Comparison of ENCODE assay signal across 8 cellular contexts in the genomic region with DNA sequence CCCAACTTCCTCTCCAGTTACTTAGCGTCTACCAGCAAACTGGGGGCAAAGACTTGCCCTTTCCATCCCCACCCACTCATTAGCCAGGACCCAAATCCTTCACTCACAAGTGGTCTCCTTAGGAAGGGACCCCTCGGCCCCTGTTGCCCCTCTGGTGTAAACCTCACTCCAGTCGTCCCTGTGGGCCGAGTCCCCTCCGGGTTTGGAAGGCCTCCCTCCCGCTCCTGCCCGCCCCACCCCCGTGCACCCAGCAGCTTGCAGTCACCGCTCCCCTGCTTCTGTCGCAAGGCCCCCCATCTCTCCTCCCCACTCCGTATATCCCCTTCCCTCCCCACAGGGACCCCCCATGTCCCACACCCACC. TPM values are rescaled to one million over a fixed set of nuclear protein-coding genes. Genes with fewer than 3 reads are reported as not detected.
A peak's percentile ranks its signal among the peaks of the same experiment; 100 is the strongest.
DNase-seq lines count a peak whose midpoint lies in the region; ATAC-seq and TF ChIP-seq lines count a peak whose summit lies in the region.

No MANE protein-coding gene starts in this region.

- H4K12ac ChIP-seq in trophoblast cell (ENCODE audit: low read depth, low read length) = no peak overlapping the region

- H3K14ac ChIP-seq in trophoblast cell (ENCODE audit: low read length) = no peak overlapping the region

- peak overlapping the region; percentile 20 for H4K8ac ChIP-seq in trophoblast cell (ENCODE audit: low read depth, low read length)

- peaks cover 29% of the 10 kb centered on the region for H3K27me3 ChIP-seq in DOHH2 (ENCODE audit: control insufficient read depth, low read length)
- H3K27me3 ChIP-seq in Panc1 (ENCODE audit: control insufficient read depth, insufficient read depth, low read length) = no peaks in the 10 kb centered on the region
- H3K27me3 ChIP-seq in esophagus (ENCODE audit: control insufficient read depth in 1 of 2, insufficient read depth in 2 of 2, low read length in 2 of 2) = no peaks in the 10 kb centered on the region
- H3K27me3 ChIP-seq in trophoblast cell (ENCODE audit: insufficient read depth, low read length) = no peaks in the 10 kb centered on the region

- H2BK120ac ChIP-seq in trophoblast cell (ENCODE audit: insufficient read depth, low read length, poor library complexity) = no peak overlapping the region

- BruUV-seq in Panc1 (replicated peaks; lab: Mats Ljungman, UMichigan) = no TSS peak

- peak overlapping the region; percentile 22 for H3K18ac ChIP-seq in trophoblast cell (ENCODE audit: low read length)

- in situ Hi-C loops in Panc1 (cut with HindIII; ENCODE audit: low pct_unique_long_range_greater_than_20kb, low sequenced_read_pairs) = no loop called here

- no peak overlapping the region for H4K91ac ChIP-seq in trophoblast cell (ENCODE audit: low read depth, low read length)

- peak overlapping the region; percentile 13 for H3K4ac ChIP-seq in trophoblast cell (ENCODE audit: low read depth, low read length)

- intact Hi-C loops in Panc1 (cut with micrococcal nuclease; ENCODE audit: unreplicated experiment) = no loop called here

- POLR2A ChIA-PET in Panc1 (lab: Charles Lee) = no interaction called here
- POLR2A ChIA-PET in HEK293T (lab: Yijun Ruan, JAX) = no interaction called here

- H3K79me1 ChIP-seq in trophoblast cell (ENCODE audit: low read length) = peaks cover 11% of the 10 kb centered on the region

- H3K36me3 ChIP-seq in DOHH2 (ENCODE audit: control insufficient read depth, low read length) (peaks cover 28% of the 10 kb centered on the region), Panc1 (ENCODE audit: control insufficient read depth, insufficient read depth, low read length) (no peaks in the 10 kb centered on the region; the same call in 1 of the 2 replicates), esophagus (ENCODE audit: control insufficient read depth in 2 of 2, insufficient read depth in 2 of 2, low read length in 1 of 2) (peaks cover 0 to 8% of the 10 kb centered on the region in 2 donors), trophoblast cell (ENCODE audit: control insufficient read depth in 1 of 2, insufficient read depth in 2 of 2, low read length in 2 of 2) (peaks cover 0 to 2% of the 10 kb centered on the region in 2 experiments)

- peak overlapping the region; percentile 50 for H2AK5ac ChIP-seq in trophoblast cell (ENCODE audit: low read length)

- no peaks in the 10 kb centered on the region for H3K9me2 ChIP-seq in DOHH2 (replicated peaks; ENCODE audit: control insufficient read depth, low read length)

- no peak overlapping the region for H2BK5ac ChIP-seq in trophoblast cell (ENCODE audit: low read depth, low read length, poor library complexity)

- ATAC-seq in Panc1 = no peak

- no peaks in the 10 kb centered on the region for H3K9me3 ChIP-seq in DOHH2 (ENCODE audit: control insufficient read depth, insufficient read depth, low read length)
- no peaks in the 10 kb centered on the region for H3K9me3 ChIP-seq in Panc1 (ENCODE audit: control insufficient read depth, insufficient read depth, low read depth, low read length)
- no peaks in the 10 kb centered on the region for H3K9me3 ChIP-seq in esophagus (ENCODE audit: control insufficient read depth in 2 of 2, insufficient read depth in 1 of 2, low read depth in 1 of 2, low read length in 1 of 2)
- no peaks in the 10 kb centered on the region for H3K9me3 ChIP-seq in trophoblast cell (ENCODE audit: insufficient read depth, low read depth, low read length)

- peak overlapping the region; percentile 94 for H3K4me3 ChIP-seq in DOHH2 (ENCODE audit: low read length)
- peak overlapping the region; percentile 75 to 87 for H3K4me3 ChIP-seq in Panc1 (ENCODE audit: low read depth in 2 of 2, low read length in 2 of 2)
- peak overlapping the region; percentile 86 to 95 for H3K4me3 ChIP-seq in esophagus (ENCODE audit: low read depth in 1 of 2, low read length in 2 of 2)
- peak overlapping the region; percentile 90 for H3K4me3 ChIP-seq in trophoblast cell (ENCODE audit: low read depth, low read length)

- no peak overlapping the region for H3K23ac ChIP-seq in trophoblast cell (ENCODE audit: low read length)

- H3K4me2 ChIP-seq in DOHH2 (ENCODE audit: low read length) (peak overlapping the region; percentile 80), trophoblast cell (ENCODE audit: low read length) (peak overlapping the region; percentile 85)

- H2AFZ ChIP-seq in trophoblast cell (ENCODE audit: insufficient read depth, low read length, poor library complexity) = no peak overlapping the region

- TF ChIP-seq CTCF in DOHH2 (IDR thresholded peaks at IDR 0.05; ENCODE audit: low read depth, low read length, poor library complexity, severe bottlenecking) (no peak), Panc1 (IDR thresholded peaks at IDR 0.05) (no peak)

- peak overlapping the region; percentile 13 for H3K27ac ChIP-seq in DOHH2 (ENCODE audit: low read depth, low read length)
- peak overlapping the region; percentile 92 for H3K27ac ChIP-seq in Panc1 (ENCODE audit: low read length)
- peak overlapping the region in 1 of 2 donors; percentile 27 for H3K27ac ChIP-seq in esophagus (ENCODE audit: low read depth in 2 of 2, low read length in 1 of 2)
- no peak overlapping the region for H3K27ac ChIP-seq in trophoblast cell (ENCODE audit: low read depth, low read length)

- CTCF ChIA-PET in Panc1 (lab: Charles Lee) (no interaction called here), HEK293T (lab: Yijun Ruan, JAX) (no interaction called here)

- H3K4me1 ChIP-seq in DOHH2 (ENCODE audit: control insufficient read depth, low read length) = peaks cover 32% of the 10 kb centered on the region
- peaks cover 41% of the 10 kb centered on the region for H3K4me1 ChIP-seq in Panc1 (ENCODE audit: control insufficient read depth, insufficient read depth, low read length)
- peaks cover 7 to 28% of the 10 kb centered on the region in 2 donors for H3K4me1 ChIP-seq in esophagus (ENCODE audit: control insufficient read depth in 2 of 2, insufficient read depth in 2 of 2, low read length in 1 of 2)
- peaks cover 23 to 31% of the 10 kb centered on the region in 2 experiments for H3K4me1 ChIP-seq in trophoblast cell (ENCODE audit: control insufficient read depth in 1 of 2, insufficient read depth in 2 of 2, low read length in 2 of 2)

- peaks cover 8% of the 10 kb centered on the region for H3F3A ChIP-seq in DOHH2 (ENCODE audit: control insufficient read depth, insufficient read depth)

- peaks cover 57% of the 10 kb centered on the region for H3K79me2 ChIP-seq in DOHH2 (ENCODE audit: control insufficient read depth, low read length)
- H3K79me2 ChIP-seq in trophoblast cell (ENCODE audit: control insufficient read depth, insufficient read depth, low read length, poor library complexity) = peaks cover 2% of the 10 kb centered on the region

- H2BK12ac ChIP-seq in trophoblast cell (ENCODE audit: low read length) = no peak overlapping the region

- peaks cover 20% of the 10 kb centered on the region; the same call in 1 of the 2 replicates for H4K20me1 ChIP-seq in DOHH2 (ENCODE audit: control insufficient read depth, insufficient read depth, low read depth, low read length)

- 12 to 17% methylated on average over 11 of the region's 11 CpGs for WGBS in esophagus, 2 donors
- WGBS in trophoblast cell (ENCODE audit: extremely low coverage, insufficient coverage, insufficient read length) = no CpG with 5 or more reads among the region's 11 CpGs

- DNase-seq in Panc1 (ENCODE audit: low read depth, low spot score) = no peak
- DNase-seq in trophoblast cell = no peak
- DNase-seq in HEK293T (ENCODE audit: extremely low spot score) = no peak
- no peak for DNase-seq in effector CD8-positive, alpha-beta T cell (lab: John Stamatoyannopoulos, UW)
- DNase-seq in NCI-H1436 (lab: John Stamatoyannopoulos, UW) = no peak
- DNase-seq in kidney glomerular epithelial cell (lab: John Stamatoyannopoulos, UW) = no peak

- H3K9ac ChIP-seq in trophoblast cell (ENCODE audit: low read length) = no peak overlapping the region

TF ChIP-seq in HEK293T, 16 proteins besides CTCF, POLR2A, EP300 and RAD21:
- no peak for TF ChIP-seq FOXM1 (IDR thresholded peaks at IDR 0.05; ENCODE audit: borderline replicate concordance)
- no peak for TF ChIP-seq ELF4 (IDR thresholded peaks at IDR 0.05)
- TF ChIP-seq CTBP1 (IDR thresholded peaks at IDR 0.05; ENCODE audit: borderline replicate concordance) = no peak
- no peak for TF ChIP-seq ARNT (IDR thresholded peaks at IDR 0.05)
- TF ChIP-seq TARDBP (IDR thresholded peaks at IDR 0.05) = no peak
- no peak for TF ChIP-seq BHLHE40 (IDR thresholded peaks at IDR 0.05; ENCODE audit: borderline replicate concordance)

RNA-seq across cellular contexts. Expression of gene EFHD2, which starts 1.2 kb away (rescaled TPM):
- total RNA-seq in Panc1 (2021; ENCODE audit: unreplicated experiment) = 90.8 TPM
- polyA plus RNA-seq in Panc1 (2012; ENCODE audit: insufficient read length) = 96.2 TPM
- 10 to 100 TPM; 32.5 to 38.0 TPM for polyA plus RNA-seq in esophagus
- 29.1 and 29.8 TPM in 2 replicates for polyA plus RNA-seq in trophoblast cell (2013)

RNA-seq across cellular contexts. Expression of gene CTRC, which starts 27.4 kb away (rescaled TPM):
- 1.1 TPM for total RNA-seq in Panc1 (2021; ENCODE audit: unreplicated experiment)
- polyA plus RNA-seq in Panc1 (2012; ENCODE audit: insufficient read length) = not detected
- polyA plus RNA-seq in esophagus = under 1 TPM; 0.16 to 0.53 TPM
- 0.14 and 0.15 TPM in 2 replicates for polyA plus RNA-seq in trophoblast cell (2013)

RNA-seq across cellular contexts. Expression of gene CELA2A, which starts 45.7 kb away (rescaled TPM):
- total RNA-seq in Panc1 (2021; ENCODE audit: unreplicated experiment) = 0.72 TPM
- polyA plus RNA-seq in Panc1 (2012; ENCODE audit: insufficient read length) = not detected
- not detected for polyA plus RNA-seq in esophagus
- polyA plus RNA-seq in trophoblast cell (2013) = not detected in 2 replicates
